In genomic region chr6:108661982-108662381, GRCh38 we compare ENCODE assay signal across 16 cellular contexts.
"Had no signal": no experiment of that assay in that cellular context is flagged by ENCODE, and none has a peak within 500 bp of the region (broad histone marks: within the 10 kb centered on the region; RNA-seq: fewer than 3 reads in every experiment).

No MANE protein-coding gene starts in this region.

- H3K9me3 Mint-ChIP-seq: activated CD8-positive, alpha-beta T cell treated with anti-CD3 and anti-CD28 coated beads for 36 hours; activated naive CD8-positive, alpha-beta T cell treated with anti-CD3 and anti-CD28 coated beads for 36 hours; activated T-cell treated with anti-CD3 and anti-CD28 coated beads, Interleukin-2, amount 50 U/mL, for 72 hours; naive thymus-derived CD8-positive, alpha-beta T cell; T-cell had no signal

- ATAC-seq: lower lobe of right lung; naive thymus-derived CD8-positive, alpha-beta T cell; T-cell had no signal

- H3K27ac ChIP-seq: brain microvascular endothelial cell, esophagus squamous epithelium, lower lobe of right lung, thoracic aorta, WERI-Rb-1 had no signal

- H3K9me3 ChIP-seq: esophagus squamous epithelium, lower lobe of right lung, stomach, thoracic aorta had no signal

- H3K4me3 Mint-ChIP-seq: activated CD4-positive, alpha-beta T cell treated with anti-CD3 and anti-CD28 coated beads for 36 hours; activated CD8-positive, alpha-beta T cell treated with anti-CD3 and anti-CD28 coated beads for 36 hours; activated naive CD8-positive, alpha-beta T cell treated with anti-CD3 and anti-CD28 coated beads for 36 hours; activated T-cell treated with anti-CD3 and anti-CD28 coated beads, Interleukin-2, amount 50 U/mL, for 72 hours; naive thymus-derived CD8-positive, alpha-beta T cell; T-cell had no signal

- DNase-seq: activated CD4-positive, alpha-beta T cell treated with anti-CD3 and anti-CD28 coated beads for 36 hours; activated CD8-positive, alpha-beta memory T cell treated with anti-CD3 and anti-CD28 coated beads, Interleukin-2, amount 50 U/mL, for 4 hours; activated CD8-positive, alpha-beta T cell treated with anti-CD3 and anti-CD28 coated beads for 36 hours; activated gamma-delta T cell treated with Interleukin-2 at 50 U/mL for 16 hours; activated naive CD8-positive, alpha-beta T cell treated with anti-CD3 and anti-CD28 coated beads for 36 hours; activated T-cell treated with anti-CD3 and anti-CD28 coated beads, Interleukin-2, amount 50 U/mL, for 72 hours; esophagus squamous epithelium; lower lobe of right lung; naive thymus-derived CD8-positive, alpha-beta T cell; stimulated activated CD4-positive, alpha-beta T cell treated with anti-CD3 and anti-CD28 coated beads, Interleukin-4, amount 100 ng/mL, for 4 hours; stomach; T-cell; WERI-Rb-1 had no signal

- H3K27ac Mint-ChIP-seq: activated CD4-positive, alpha-beta T cell treated with anti-CD3 and anti-CD28 coated beads for 36 hours; activated CD8-positive, alpha-beta T cell treated with anti-CD3 and anti-CD28 coated beads for 36 hours; activated naive CD8-positive, alpha-beta T cell treated with anti-CD3 and anti-CD28 coated beads for 36 hours; activated T-cell treated with anti-CD3 and anti-CD28 coated beads, Interleukin-2, amount 50 U/mL, for 72 hours; naive thymus-derived CD8-positive, alpha-beta T cell; T-cell had no signal

- H3K27me3 ChIP-seq: brain microvascular endothelial cell, esophagus squamous epithelium, stomach had no signal

- H3K27me3 Mint-ChIP-seq: activated CD4-positive, alpha-beta T cell treated with anti-CD3 and anti-CD28 coated beads for 36 hours; activated CD8-positive, alpha-beta T cell treated with anti-CD3 and anti-CD28 coated beads for 36 hours; activated naive CD8-positive, alpha-beta T cell treated with anti-CD3 and anti-CD28 coated beads for 36 hours; naive thymus-derived CD8-positive, alpha-beta T cell; T-cell had no signal

- H3K4me3 ChIP-seq: esophagus squamous epithelium, lower lobe of right lung, stomach, thoracic aorta had no signal

- FAIRE-seq: urothelium cell line had no signal
